In genomic region chr3:53731934-53732624, GRCh38 we compare ENCODE assay signal across 18 cellular contexts.
"Had no signal": no experiment of that assay in that cellular context is flagged by ENCODE, and none has a peak within 500 bp of the region (broad histone marks: within the 10 kb centered on the region; RNA-seq: fewer than 3 reads in every experiment).

No MANE protein-coding gene starts in this region.

- H3K27ac ChIP-seq: colonic mucosa, epithelial cell of prostate, gastroesophageal sphincter, heart left ventricle, neutrophil, ovary, psoas muscle, right atrium auricular region, thyroid gland, VCaP had no signal

- ATAC-seq: activated CD4-positive, CD25-positive, alpha-beta regulatory T cell treated with anti-CD3 and anti-CD28 coated beads, Interleukin-2, amount 50 U/mL, for 24 hours; gastroesophageal sphincter; heart left ventricle; psoas muscle had no signal

- H3K36me3 ChIP-seq: colonic mucosa, gastroesophageal sphincter, heart left ventricle, neutrophil, ovary, right atrium auricular region, thyroid gland had no signal

- DNase-seq: activated CD4-positive, alpha-beta memory T cell treated with anti-CD3 and anti-CD28 coated beads, Interleukin-2, amount 10 ng/mL, durations not matched to agents 7 days and 5 days; activated CD4-positive, alpha-beta T cell treated with anti-CD3 and anti-CD28 coated beads, Interleukin-2, amount 10 ng/mL, durations not matched to agents 24 days and 14 days; activated effector memory CD4-positive, alpha-beta T cell treated with anti-CD3 and anti-CD28 coated beads, Interleukin-2, amount 50 U/mL, for 16 hours; activated naive CD4-positive, alpha-beta T cell treated with anti-CD3 and anti-CD28 coated beads, Interleukin-2, amount 10 ng/mL, durations not matched to agents 7 days and 5 days; amygdala; colonic mucosa; heart left ventricle; ovary; psoas muscle; stimulated activated CD4-positive, alpha-beta T cell treated with anti-CD3 and anti-CD28 coated beads, Interleukin-4, amount 100 ng/mL, for 4 hours; substantia nigra; thyroid gland had no signal

- H3K4me3 ChIP-seq: colonic mucosa, gastroesophageal sphincter, heart left ventricle, ovary, psoas muscle, right atrium auricular region, thyroid gland had no signal

- H3K4me1 ChIP-seq: colonic mucosa, psoas muscle had no signal

- H3K9me3 ChIP-seq: colonic mucosa, gastroesophageal sphincter, heart left ventricle, neutrophil, ovary, psoas muscle, right atrium auricular region, thyroid gland had no signal

- H3K27me3 ChIP-seq: colonic mucosa, ovary, right atrium auricular region, thyroid gland had no signal
